In the genomic region with DNA sequence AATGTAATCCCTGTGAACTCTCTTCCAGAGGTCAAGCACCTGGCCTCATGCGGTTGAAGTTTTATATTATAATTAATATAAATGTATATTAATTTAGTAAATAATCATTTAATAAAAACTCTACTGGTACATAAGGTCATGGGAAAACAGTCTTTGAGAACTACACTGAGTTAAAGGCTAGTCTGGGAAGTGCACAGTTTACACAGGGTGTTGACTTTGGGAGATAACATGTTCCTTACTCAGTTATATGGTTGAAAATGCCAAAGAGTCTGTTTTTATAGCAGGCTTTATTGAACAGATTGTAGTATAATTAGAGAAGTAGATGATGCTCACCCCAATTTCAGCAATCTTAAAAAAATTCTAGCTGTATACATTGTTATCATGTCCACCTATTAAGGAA, we compare ENCODE assay signal across 20 cellular contexts.
"Had no signal": no experiment of that assay in that cellular context is flagged by ENCODE, and none has a peak within 500 bp of the region (broad histone marks: within the 10 kb centered on the region; RNA-seq: fewer than 3 reads in every experiment).

No MANE protein-coding gene starts in this region.

- H3K36me3 ChIP-seq: gastrocnemius medialis, left ventricle myocardium inferior, lower lobe of right lung, neutrophil, right atrium auricular region, sigmoid colon, tibial artery had no signal

- DNase-seq: effector memory CD8-positive, alpha-beta T cell; gastrocnemius medialis; head of caudate nucleus; hippocampal formation; left cardiac atrium; left ventricle myocardium inferior; lower lobe of right lung; natural killer cell; sigmoid colon; stimulated activated CD4-positive, alpha-beta T cell treated with anti-CD3 and anti-CD28 coated beads, Interleukin-2, amount 100 ng/mL, for 24 hours; stimulated activated CD4-positive, alpha-beta T cell treated with anti-CD3 and anti-CD28 coated beads, Interleukin-4, amount 100 ng/mL, for 24 hours; stimulated activated naive CD8-positive, alpha-beta T cell treated with anti-CD3 and anti-CD28 coated beads, Interleukin-15, Interleukin-2, amounts not matched to agents 100 U/mL and 50 U/mL, for 24 hours; substantia nigra; testis; tibial artery had no signal

- H3K9me3 ChIP-seq: gastrocnemius medialis, neutrophil, testis, tibial artery had no signal

- H3K27ac ChIP-seq: coronary artery, gastrocnemius medialis, left ventricle myocardium inferior, lower lobe of right lung, neutrophil, parathyroid adenoma, right atrium auricular region, sigmoid colon, testis, tibial artery had no signal

- H3K27me3 ChIP-seq: gastrocnemius medialis, neutrophil, right atrium auricular region, sigmoid colon, testis, tibial artery had no signal

- H3K9ac ChIP-seq: parathyroid adenoma had no signal

- H2AFZ ChIP-seq: parathyroid adenoma had no signal

- H3K4me3 ChIP-seq: coronary artery, gastrocnemius medialis, left ventricle myocardium inferior, lower lobe of right lung, right atrium auricular region, sigmoid colon, testis, tibial artery had no signal

- H3K4me1 ChIP-seq: gastrocnemius medialis, left ventricle myocardium inferior, lower lobe of right lung, parathyroid adenoma, right atrium auricular region, sigmoid colon, testis, tibial artery had no signal

- ATAC-seq: effector memory CD8-positive, alpha-beta T cell; gastrocnemius medialis; left cardiac atrium; lower lobe of right lung; natural killer cell; stimulated activated memory B cell treated with anti-CD40 and anti-IgM and Interleukin-4, amounts not matched to agents 10 μg/mL and 1 μg/mL and 100 μg/mL, for 72 hours; stimulated activated naive CD8-positive, alpha-beta T cell treated with anti-CD3 and anti-CD28 coated beads, Interleukin-15, Interleukin-2, amounts not matched to agents 100 U/mL and 50 U/mL, for 24 hours had no signal
